15 cellular contexts compared by ENCODE assay signal in genomic region chr17:61000911-61001310, GRCh38.
DNase-seq lines count a peak whose midpoint lies in the region; ATAC-seq and TF ChIP-seq lines count a peak whose summit lies in the region.
"Had no signal": no experiment of that assay in that cellular context is flagged by ENCODE, and none has a peak within 500 bp of the region (broad histone marks: within the 10 kb centered on the region; RNA-seq: fewer than 3 reads in every experiment).

No MANE protein-coding gene starts in this region.

- BruUV-seq in MCF 10A (replicated peaks; lab: Mats Ljungman, UMichigan), result no TSS peak

- CTCF ChIA-PET in MCF 10A (lab: Yijun Ruan, JAX) (interaction anchor here (1.0 to 1.5 kb wide), 5 partner anchors 28 to 408 kb away, joined by 3 to 5 read pairs (median 4); no protein-coding TSS in a partner anchor), GM10248 (lab: Yijun Ruan, JAX) (interaction anchor here (0.7 to 1.2 kb wide), 4 partner anchors 14 to 366 kb away, joined by 3 to 4 read pairs (median 3); no protein-coding TSS in a partner anchor)

- ATAC-seq in RWPE2 (ENCODE audit: low read depth) (0 out of 3 replicates have a peak, but pooled peaks have one; percentile 31), upper lobe of right lung (no peak), HG03095 (IDR thresholded peaks at IDR 0.05; ENCODE audit: unreplicated experiment) (no peak)

- TF ChIP-seq POLR2A in breast epithelium (IDR thresholded peaks at IDR 0.05), result no peak

- H3K36me3 ChIP-seq in breast epithelium, result no peaks in the 10 kb centered on the region
- H3K36me3 ChIP-seq in RWPE2 (ENCODE audit: low read depth), result no peaks in the 10 kb centered on the region
- no peaks in the 10 kb centered on the region for H3K36me3 ChIP-seq in upper lobe of right lung
- H3K36me3 ChIP-seq: MG63, SJSA1, transverse colon had no signal

- H3K27ac Mint-ChIP-seq in MCF 10A (ENCODE audit: low read depth, unreplicated experiment), result no peak overlapping the region
- H3K27ac Mint-ChIP-seq: activated T-cell treated with anti-CD3 and anti-CD28 coated beads, Interleukin-2, amount 50 U/mL, for 24 hours; CD14-positive monocyte had no signal

- H3K9me3 ChIP-seq in breast epithelium (no peaks in the 10 kb centered on the region), RWPE2 (ENCODE audit: severe bottlenecking) (no peaks in the 10 kb centered on the region), upper lobe of right lung (no peaks in the 10 kb centered on the region)
- H3K9me3 ChIP-seq: MG63, SJSA1, transverse colon had no signal

- H3K27me3 Mint-ChIP-seq in MCF 10A (ENCODE audit: insufficient read depth, unreplicated experiment), result no peaks in the 10 kb centered on the region
- H3K27me3 Mint-ChIP-seq: activated T-cell treated with anti-CD3 and anti-CD28 coated beads, Interleukin-2, amount 50 U/mL, for 24 hours had no signal

- H3K36me3 Mint-ChIP-seq in MCF 10A (ENCODE audit: insufficient read depth, unreplicated experiment), result no peaks in the 10 kb centered on the region
- H3K36me3 Mint-ChIP-seq: CD14-positive monocyte had no signal

- H3K4me3 ChIP-seq in breast epithelium, result no peak overlapping the region
- H3K4me3 ChIP-seq in RWPE2 (ENCODE audit: severe bottlenecking), result no peak overlapping the region
- no peak overlapping the region for H3K4me3 ChIP-seq in upper lobe of right lung
- H3K4me3 ChIP-seq: MG63, SJSA1, transverse colon had no signal

- POLR2A ChIA-PET in MCF 10A (lab: Yijun Ruan, JAX), result interaction anchor here (0.9 kb wide), 1 partner anchor 277 kb away, joined by 3 read pairs; no protein-coding TSS in a partner anchor
- POLR2A ChIA-PET in GM10248 (lab: Yijun Ruan, JAX), result no interaction called here

- H3K27me3 ChIP-seq in breast epithelium, result no peaks in the 10 kb centered on the region
- peaks cover 3% of the 10 kb centered on the region for H3K27me3 ChIP-seq in RWPE2 (ENCODE audit: insufficient read depth, poor library complexity, severe bottlenecking)
- H3K27me3 ChIP-seq in upper lobe of right lung, result no peaks in the 10 kb centered on the region
- H3K27me3 ChIP-seq: MG63, SJSA1, transverse colon had no signal

- TF ChIP-seq CTCF in MCF 10A (IDR thresholded peaks at IDR 0.05; ENCODE audit: unreplicated experiment), result no peak
- no peak for TF ChIP-seq CTCF in breast epithelium (IDR thresholded peaks at IDR 0.05)
- TF ChIP-seq CTCF in RWPE2 (IDR thresholded peaks at IDR 0.05; ENCODE audit: poor library complexity, severe bottlenecking), result peak; percentile 11
- TF ChIP-seq CTCF in upper lobe of right lung (IDR thresholded peaks at IDR 0.05), result peak; percentile 33
- TF ChIP-seq CTCF in GM10248 (IDR thresholded peaks at IDR 0.05; ENCODE audit: control extremely low read depth, extremely low read depth, low read depth, missing control alignments), result no peak

- DNase-seq in MCF 10A (ENCODE audit: unreplicated experiment) (peak; percentile 4), breast epithelium (ENCODE audit: low spot score in 2 of 2) (no peak), RWPE2 (ENCODE audit: low spot score) (no peak), fibroblast of peridontal ligament (ENCODE audit: extremely low read depth) (peak; percentile 84), upper lobe of right lung (no peak), hippocampal formation (lab: John Stamatoyannopoulos, UW) (no peak), GM10248 (ENCODE audit: extremely low spot score) (no peak)
- DNase-seq: activated T-cell treated with anti-CD3 and anti-CD28 coated beads, Interleukin-2, amount 50 U/mL, for 24 hours; effector memory CD4-positive, alpha-beta T cell; MG63; midbrain; transverse colon had no signal

- no peak overlapping the region for H3K27ac ChIP-seq in breast epithelium
- H3K27ac ChIP-seq in RWPE2 (ENCODE audit: poor library complexity, severe bottlenecking), result no peak overlapping the region
- no peak overlapping the region for H3K27ac ChIP-seq in upper lobe of right lung
- H3K27ac ChIP-seq: SJSA1, transverse colon had no signal

- intact Hi-C loops in MCF 10A (cut with micrococcal nuclease), result loop anchor here (10.0 kb wide), 1 partner anchor 554 kb away; no protein-coding TSS in a partner anchor
- intact Hi-C loops in breast epithelium (cut with DNase I; ENCODE audit: low total_unique reads), result loop anchor here (10.0 kb wide), 1 partner anchor 254 kb away; no protein-coding TSS in a partner anchor
- intact Hi-C loops in upper lobe of right lung (cut with DNase I), result loop anchor here (10.0 kb wide), 1 partner anchor 394 kb away; the partner anchor contains the start of gene TBX2

- H3K4me3 Mint-ChIP-seq in MCF 10A (ENCODE audit: unreplicated experiment), result no peak overlapping the region
- H3K4me3 Mint-ChIP-seq: activated T-cell treated with anti-CD3 and anti-CD28 coated beads, Interleukin-2, amount 50 U/mL, for 24 hours; CD14-positive monocyte had no signal

- H3K4me1 ChIP-seq in breast epithelium, result no peaks in the 10 kb centered on the region
- H3K4me1 ChIP-seq in RWPE2 (ENCODE audit: insufficient read depth, poor library complexity, severe bottlenecking), result no peaks in the 10 kb centered on the region
- H3K4me1 ChIP-seq in upper lobe of right lung, result peaks cover 7% of the 10 kb centered on the region
- H3K4me1 ChIP-seq: SJSA1, transverse colon had no signal

- H3K4me1 Mint-ChIP-seq in MCF 10A (ENCODE audit: insufficient read depth, unreplicated experiment), result no peaks in the 10 kb centered on the region
- H3K4me1 Mint-ChIP-seq: CD14-positive monocyte had no signal

- H3K9me3 Mint-ChIP-seq in MCF 10A (ENCODE audit: unreplicated experiment), result no peaks in the 10 kb centered on the region
- H3K9me3 Mint-ChIP-seq: activated T-cell treated with anti-CD3 and anti-CD28 coated beads, Interleukin-2, amount 50 U/mL, for 24 hours had no signal

Comparison
In these comparisons a context has a peak if more than half of its experiments do, and no peak if none do; other contexts are left out.
1. DNase-seq: peak in MCF 10A (single experiment) and fibroblast of peridontal ligament (single experiment); none in breast epithelium (0 of 2), RWPE2 (single experiment), upper lobe of right lung (single experiment), hippocampal formation (0 of 2) and GM10248 (single experiment).
2. CTCF ChIP-seq: peak in RWPE2 (single experiment) and upper lobe of right lung (single experiment); none in MCF 10A (single experiment), breast epithelium (0 of 3) and GM10248 (single experiment).